ENCODE assay signal across 17 cellular contexts in the genomic region with DNA sequence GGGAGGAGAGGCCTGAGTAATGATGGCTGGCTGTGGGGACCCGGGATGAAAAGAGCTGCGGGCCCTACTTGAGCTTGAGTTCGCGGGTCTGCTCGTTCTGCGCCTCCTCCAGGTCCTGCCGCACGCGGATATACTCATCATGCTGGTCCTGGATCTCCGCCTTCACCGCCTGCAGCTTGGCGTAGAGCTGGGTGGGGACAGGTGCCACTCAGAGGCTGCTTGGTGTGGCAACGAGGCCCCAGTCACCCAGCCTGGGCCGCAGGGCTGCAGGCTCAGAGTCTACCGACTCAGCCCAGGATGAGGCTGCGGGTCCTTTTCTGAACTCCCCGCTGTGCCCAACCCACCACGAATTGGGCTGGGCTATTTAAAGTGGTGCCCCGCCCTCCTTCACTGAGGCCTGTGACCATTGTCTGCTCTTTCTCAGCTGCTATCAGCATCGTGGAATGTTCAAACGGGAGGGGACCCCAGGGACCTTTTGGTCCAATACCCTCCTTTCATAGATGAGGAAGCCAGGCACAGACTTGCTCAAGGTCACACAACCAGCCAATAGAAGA. TPM values are rescaled to one million over a fixed set of nuclear protein-coding genes. Genes with fewer than 3 reads are reported as not detected.
DNase-seq lines count a peak whose midpoint lies in the region; ATAC-seq and TF ChIP-seq lines count a peak whose summit lies in the region.
"Had no signal": no experiment of that assay in that cellular context is flagged by ENCODE, and none has a peak within 500 bp of the region (broad histone marks: within the 10 kb centered on the region; RNA-seq: fewer than 3 reads in every experiment).

No MANE protein-coding gene starts in this region.

- intact Hi-C loops in right cardiac atrium (cut with DNase I) (loop anchor here in 2 of 4 donors (5.0 to 10.0 kb wide), 3 partner anchors 99 to 378 kb away; no protein-coding TSS in a partner anchor), Panc1 (cut with micrococcal nuclease; ENCODE audit: unreplicated experiment) (no loop called here), spleen (cut with DNase I; ENCODE audit: low total_unique reads) (loop anchor here (5.0 kb wide), 1 partner anchor 193 kb away; no protein-coding TSS in a partner anchor)

- DNase-seq in right cardiac atrium (no peak), right atrium auricular region (ENCODE audit: low spot score) (no peak), Panc1 (ENCODE audit: low read depth, low spot score) (no peak), mesenchymal stem cell (no peak), spleen (peak; percentile 58), HEK293T (ENCODE audit: extremely low spot score) (no peak), NCI-H2029 treated with DMSO at 0.1 percent for 48 hours (lab: John Stamatoyannopoulos, UW) (no peak), NCI-H524 (lab: John Stamatoyannopoulos, UW) (no peak)
- DNase-seq: C1 segment of cervical spinal cord, GF-D8, NCI-H1105, NCI-H1694, NCI-H2107, NCI-H69 had no signal

- H3K9me3 ChIP-seq in right cardiac atrium (ENCODE audit: control insufficient read depth, low read length) (no peaks in the 10 kb centered on the region), right atrium auricular region (no peaks in the 10 kb centered on the region), Panc1 (ENCODE audit: control insufficient read depth, insufficient read depth, low read depth, low read length) (no peaks in the 10 kb centered on the region), mesenchymal stem cell (ENCODE audit: control insufficient read depth, low read length) (no peaks in the 10 kb centered on the region), spleen (no peaks in the 10 kb centered on the region)
- H3K9me3 ChIP-seq: A549 had no signal

- no peak overlapping the region for H2AK5ac ChIP-seq in mesenchymal stem cell (ENCODE audit: low read length, severe bottlenecking)

- no TSS peak for BruUV-seq in Panc1 (replicated peaks; lab: Mats Ljungman, UMichigan)

- ATAC-seq in right cardiac atrium (peak; percentile 15 to 56), Panc1 (0 out of 2 replicates have a peak, but pooled peaks have one; percentile 14)
- ATAC-seq: HCT116 had no signal

- H2BK5ac ChIP-seq in mesenchymal stem cell (ENCODE audit: low read depth, low read length, poor library complexity, severe bottlenecking), result no peak overlapping the region

- no peak overlapping the region for H2AFZ ChIP-seq in mesenchymal stem cell (ENCODE audit: low read depth, low read length)

- in situ Hi-C loops in Panc1 (cut with HindIII; ENCODE audit: low pct_unique_long_range_greater_than_20kb, low sequenced_read_pairs), result no loop called here

- H2BK15ac ChIP-seq in mesenchymal stem cell (ENCODE audit: low read depth, poor library complexity, severe bottlenecking), result no peak overlapping the region

- peaks cover 48% of the 10 kb centered on the region for H3K79me1 ChIP-seq in mesenchymal stem cell (replicated peaks; ENCODE audit: low read length, poor library complexity, severe bottlenecking)

- H3K27me3 ChIP-seq in right cardiac atrium (ENCODE audit: control insufficient read depth, insufficient read depth) (no peaks in the 10 kb centered on the region), right atrium auricular region (no peaks in the 10 kb centered on the region), Panc1 (ENCODE audit: control insufficient read depth, insufficient read depth, low read length) (no peaks in the 10 kb centered on the region), mesenchymal stem cell (ENCODE audit: control insufficient read depth in 1 of 2, insufficient read depth in 1 of 2, low read length in 2 of 2) (no peaks in the 10 kb centered on the region), spleen (replicated peaks in 1 of 7) (no peaks in the 10 kb centered on the region)

- H3K4me3 ChIP-seq in right cardiac atrium (ENCODE audit: low read length), result no peak overlapping the region
- no peak overlapping the region for H3K4me3 ChIP-seq in right atrium auricular region
- H3K4me3 ChIP-seq in Panc1 (ENCODE audit: low read depth in 2 of 2, low read length in 2 of 2), result no peak overlapping the region
- no peak overlapping the region for H3K4me3 ChIP-seq in mesenchymal stem cell (ENCODE audit: insufficient read depth in 1 of 2, low read depth in 1 of 2, low read length in 2 of 2)
- no peak overlapping the region for H3K4me3 ChIP-seq in spleen
- H3K4me3 ChIP-seq: A549 had no signal

- H3K4me1 ChIP-seq in right cardiac atrium (ENCODE audit: control insufficient read depth, insufficient read depth, low read length) (no peaks in the 10 kb centered on the region), right atrium auricular region (no peaks in the 10 kb centered on the region), Panc1 (ENCODE audit: control insufficient read depth, insufficient read depth, low read length) (peaks cover 10% of the 10 kb centered on the region; the same call in 1 of the 2 replicates), mesenchymal stem cell (ENCODE audit: control insufficient read depth, insufficient read depth, low read depth, low read length) (peaks cover 21% of the 10 kb centered on the region), spleen (peaks cover 0 to 26% (median 7%) of the 10 kb centered on the region in 6 donors)

- no peak for TF ChIP-seq POLR2A in spleen (IDR thresholded peaks at IDR 0.05)

- H2BK120ac ChIP-seq in mesenchymal stem cell (ENCODE audit: low read depth, low read length), result no peak overlapping the region

- no peak for TF ChIP-seq CTCF in right atrium auricular region (IDR thresholded peaks at IDR 0.05)
- TF ChIP-seq CTCF in Panc1 (IDR thresholded peaks at IDR 0.05), result no peak
- no peak for TF ChIP-seq CTCF in spleen (IDR thresholded peaks at IDR 0.05 in 8 of 11, conservative IDR thresholded peaks at IDR 0.05 in 3 of 11)

- no peaks in the 10 kb centered on the region for H3K36me3 ChIP-seq in right atrium auricular region
- H3K36me3 ChIP-seq in Panc1 (ENCODE audit: control insufficient read depth, insufficient read depth, low read length), result no peaks in the 10 kb centered on the region
- peaks cover 14 to 56% of the 10 kb centered on the region in 2 experiments for H3K36me3 ChIP-seq in mesenchymal stem cell (ENCODE audit: control insufficient read depth in 1 of 2, insufficient read depth in 2 of 2, low read depth in 1 of 2, low read length in 2 of 2)
- H3K36me3 ChIP-seq in spleen, result peaks cover 0 to 35% (median 0%) of the 10 kb centered on the region in 6 donors

- no peak overlapping the region for H3K9ac ChIP-seq in mesenchymal stem cell (ENCODE audit: low read length)

- H3K27ac ChIP-seq in right cardiac atrium (ENCODE audit: low read length) (no peak overlapping the region), right atrium auricular region (no peak overlapping the region), Panc1 (ENCODE audit: low read length) (no peak overlapping the region), mesenchymal stem cell (ENCODE audit: low read length, poor library complexity, severe bottlenecking) (no peak overlapping the region), spleen (no peak overlapping the region)
- H3K27ac ChIP-seq: RWPE1 had no signal

- H4K91ac ChIP-seq in mesenchymal stem cell (ENCODE audit: low read length), result peak overlapping the region; percentile 72

- no peak overlapping the region for H3K23ac ChIP-seq in mesenchymal stem cell (ENCODE audit: low read length in 2 of 2)

- H2BK12ac ChIP-seq in mesenchymal stem cell (ENCODE audit: low read length in 2 of 2), result no peak overlapping the region

- CTCF ChIA-PET in Panc1 (lab: Charles Lee) (no interaction called here), HEK293T (lab: Yijun Ruan, JAX) (interaction anchor here (0.7 kb wide), 1 partner anchor 195 kb away, joined by 3 read pairs; no protein-coding TSS in a partner anchor)

- H3K14ac ChIP-seq in mesenchymal stem cell (ENCODE audit: low read length in 2 of 2), result no peak overlapping the region

- H3K18ac ChIP-seq in mesenchymal stem cell (ENCODE audit: low read depth in 1 of 2, low read length in 2 of 2), result no peak overlapping the region

- WGBS in right cardiac atrium, result 74% methylated on average over 21 of the region's 21 CpGs
- WGBS in mesenchymal stem cell, result 79% methylated on average over 21 of the region's 21 CpGs
- WGBS in spleen, 5 donors, result 77 to 85% (median 83%) methylated on average over 15 to 21 of the region's 21 CpGs

- H3K4me2 ChIP-seq in mesenchymal stem cell (ENCODE audit: low read length, poor library complexity, severe bottlenecking), result no peak overlapping the region

- H4K8ac ChIP-seq in mesenchymal stem cell (ENCODE audit: low read length), result peak overlapping the region; percentile 38

- POLR2A ChIA-PET in Panc1 (lab: Charles Lee) (interaction anchor here (0.6 kb wide), 1 partner anchor 498 kb away, joined by 5 read pairs; no protein-coding TSS in a partner anchor), HEK293T (lab: Yijun Ruan, JAX) (no interaction called here)

- H3K4ac ChIP-seq in mesenchymal stem cell (ENCODE audit: low read depth in 1 of 2, low read length in 2 of 2), result no peak overlapping the region

TF ChIP-seq in HEK293T, 16 proteins besides CTCF, POLR2A, EP300 and RAD21:
- no peak for TF ChIP-seq ARNT (IDR thresholded peaks at IDR 0.05)
- no peak for TF ChIP-seq FOXM1 (IDR thresholded peaks at IDR 0.05; ENCODE audit: borderline replicate concordance)
- no peak for TF ChIP-seq NFRKB (IDR thresholded peaks at IDR 0.05)
- no peak for TF ChIP-seq SP1 (IDR thresholded peaks at IDR 0.05)
- TF ChIP-seq LEF1 (IDR thresholded peaks at IDR 0.05; ENCODE audit: borderline replicate concordance), result no peak
- TF ChIP-seq TARDBP (IDR thresholded peaks at IDR 0.05), result no peak
- no peak for TF ChIP-seq FOXK2 (IDR thresholded peaks at IDR 0.05)
- TF ChIP-seq ZNF384 (IDR thresholded peaks at IDR 0.05), result no peak
- no peak for TF ChIP-seq FOXA1 (IDR thresholded peaks at IDR 0.05)
- no peak for TF ChIP-seq CTBP1 (IDR thresholded peaks at IDR 0.05; ENCODE audit: borderline replicate concordance)
- TF ChIP-seq, protein P1, sequence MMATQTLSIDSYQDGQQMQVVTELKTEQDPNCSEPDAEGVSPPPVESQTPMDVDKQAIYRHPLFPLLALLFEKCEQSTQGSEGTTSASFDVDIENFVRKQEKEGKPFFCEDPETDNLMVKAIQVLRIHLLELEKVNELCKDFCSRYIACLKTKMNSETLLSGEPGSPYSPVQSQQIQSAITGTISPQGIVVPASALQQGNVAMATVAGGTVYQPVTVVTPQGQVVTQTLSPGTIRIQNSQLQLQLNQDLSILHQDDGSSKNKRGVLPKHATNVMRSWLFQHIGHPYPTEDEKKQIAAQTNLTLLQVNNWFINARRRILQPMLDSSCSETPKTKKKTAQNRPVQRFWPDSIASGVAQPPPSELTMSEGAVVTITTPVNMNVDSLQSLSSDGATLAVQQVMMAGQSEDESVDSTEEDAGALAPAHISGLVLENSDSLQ (IDR thresholded peaks at IDR 0.05), result no peak
- TF ChIP-seq SUZ12 (IDR thresholded peaks at IDR 0.05), result no peak
- no peak for TF ChIP-seq HDGF (IDR thresholded peaks at IDR 0.05; ENCODE audit: borderline replicate concordance)

RNA-seq across cellular contexts. Expression of gene KIF3C, which starts 28.0 kb away (rescaled TPM):
- total RNA-seq in right cardiac atrium (1 to 10 TPM; 4.0 to 6.7 (median 4.9) TPM), right atrium auricular region (1 to 10 TPM; 3.3 to 3.5 TPM), Panc1 (2021; ENCODE audit: unreplicated experiment) (55.7 TPM), spleen (1 to 10 TPM; 3.0 to 6.5 (median 4.7) TPM)
- polyA plus RNA-seq in right cardiac atrium (3.1 TPM), spleen (under 1 TPM; 0.33 to 0.99 (median 0.49) TPM)
- polyA plus RNA-seq in Panc1 (2012; ENCODE audit: insufficient read length), result 77.9 TPM
- 16.9 TPM for polyA plus RNA-seq in mesenchymal stem cell (2013, experiment 1 of 2)
- polyA plus RNA-seq in mesenchymal stem cell (2013, experiment 2 of 2), result 15.9 TPM
